ENCODE assay signal across 8 cellular contexts in the genomic region with DNA sequence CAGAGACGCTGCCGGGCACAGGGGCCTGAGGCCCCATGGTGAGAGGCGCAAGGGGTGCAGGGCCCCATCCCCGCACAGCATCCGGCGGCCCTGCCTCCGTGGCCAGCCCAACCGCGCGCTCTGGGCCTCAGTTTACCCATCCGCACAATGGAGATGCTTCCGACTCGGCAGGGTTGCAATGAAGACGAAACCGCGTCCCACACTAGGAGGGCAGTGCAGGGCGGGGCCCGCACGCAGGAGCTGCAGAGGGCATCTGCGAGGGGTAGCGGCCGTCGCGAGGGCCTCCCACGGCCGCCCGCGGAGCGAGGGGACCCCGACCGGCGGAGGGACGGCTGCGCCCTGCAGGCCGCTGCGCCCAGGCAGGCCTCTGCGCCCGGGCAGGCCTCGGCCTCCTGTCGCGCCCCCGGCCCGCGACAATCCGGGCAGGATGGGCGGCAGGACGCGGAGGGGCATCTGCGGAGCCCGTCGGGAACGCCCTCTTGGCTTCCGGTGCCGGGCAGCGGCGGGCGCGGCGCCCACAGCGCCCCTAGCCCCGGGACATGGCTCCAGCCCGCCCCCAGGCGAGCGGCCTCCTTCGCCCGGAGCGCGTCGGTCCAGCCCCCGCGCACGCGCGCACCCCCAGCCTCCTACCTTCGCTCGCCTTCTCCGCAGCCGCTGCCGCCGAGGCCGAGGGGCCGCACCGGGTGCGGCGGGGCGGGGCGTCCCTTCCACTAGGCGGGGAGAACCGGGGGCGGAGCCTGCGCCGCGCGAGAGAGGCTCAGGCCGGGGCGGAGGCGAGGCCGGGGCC. TPM values are rescaled to one million over a fixed set of nuclear protein-coding genes. Genes with fewer than 3 reads are reported as not detected.
A peak's percentile ranks its signal among the peaks of the same experiment; 100 is the strongest.
DNase-seq lines count a peak whose midpoint lies in the region; ATAC-seq and TF ChIP-seq lines count a peak whose summit lies in the region.

No MANE protein-coding gene starts in this region.

- no peaks in the 10 kb centered on the region for H3K27me3 ChIP-seq in BJ (ENCODE audit: control insufficient read depth, insufficient read depth, low read length)
- H3K27me3 ChIP-seq in liver (ENCODE audit: control insufficient read depth in 4 of 4, insufficient read depth in 4 of 4, low read length in 3 of 4): no peaks in the 10 kb centered on the region

- peaks cover 0 to 11% (median 8%) of the 10 kb centered on the region in 4 donors for H3K4me1 ChIP-seq in liver (ENCODE audit: control insufficient read depth in 4 of 4, insufficient read depth in 4 of 4, low read length in 3 of 4)

- H3K36me3 Mint-ChIP-seq in activated CD4-positive, alpha-beta T cell treated with anti-CD3 and anti-CD28 coated beads, Interleukin-2, amount 10 ng/mL, durations not matched to agents 7 days and 5 days (ENCODE audit: low read depth): no peaks in the 10 kb centered on the region

- ATAC-seq in GM19328 (IDR thresholded peaks at IDR 0.05; ENCODE audit: unreplicated experiment) (peak; percentile 80), HG03469 (IDR thresholded peaks at IDR 0.05; ENCODE audit: unreplicated experiment) (peak; percentile 39)

- no peak for TF ChIP-seq RAD21 in liver (IDR thresholded peaks at IDR 0.05)

- H3K4me1 Mint-ChIP-seq in activated CD4-positive, alpha-beta T cell treated with anti-CD3 and anti-CD28 coated beads, Interleukin-2, amount 10 ng/mL, durations not matched to agents 7 days and 5 days: peaks cover 23% of the 10 kb centered on the region

- peak overlapping the region; percentile 54 for H3K27ac Mint-ChIP-seq in activated CD4-positive, alpha-beta T cell treated with anti-CD3 and anti-CD28 coated beads, Interleukin-2, amount 10 ng/mL, durations not matched to agents 7 days and 5 days

- DNase-seq in BJ (ENCODE audit: low read depth): no peak
- DNase-seq in NCI-H526 treated with DMSO at 0.1 percent for 48 hours (lab: John Stamatoyannopoulos, UW): peak; percentile 88
- DNase-seq in activated CD4-positive, alpha-beta T cell treated with anti-CD3 and anti-CD28 coated beads, Interleukin-2, amount 10 ng/mL, durations not matched to agents 7 days and 5 days: peak; percentile 85
- DNase-seq in coronary artery (ENCODE audit: low spot score): peak; percentile 88
- peak; percentile 77 to 80 for DNase-seq in stimulated activated CD4-positive, alpha-beta T cell treated with anti-CD3 and anti-CD28 coated beads, Interleukin-2, amount 100 ng/mL, for 48 hours

- WGBS in liver: 2% methylated on average over 98 of the region's 98 CpGs

- POLR2A ChIA-PET in BJ (lab: Charles Lee): no interaction called here
- POLR2A ChIA-PET in activated CD4-positive, alpha-beta T cell treated with anti-CD3 and anti-CD28 coated beads, Interleukin-2, amount 10 ng/mL, durations not matched to agents 7 days and 5 days (lab: Charles Lee): no interaction called here

- no peaks in the 10 kb centered on the region for H3K36me3 ChIP-seq in BJ (ENCODE audit: control insufficient read depth, insufficient read depth, low read length)
- H3K36me3 ChIP-seq in liver (ENCODE audit: control insufficient read depth in 4 of 4, insufficient read depth in 3 of 4, low read depth in 1 of 4, low read length in 3 of 4): no peaks in the 10 kb centered on the region

- H3K27ac ChIP-seq in coronary artery (peak overlapping the region; percentile 82 to 90), liver (ENCODE audit: low read depth in 1 of 2, low read length in 2 of 2) (peak overlapping the region; percentile 46 to 61)

- no peaks in the 10 kb centered on the region for H3K27me3 Mint-ChIP-seq in activated CD4-positive, alpha-beta T cell treated with anti-CD3 and anti-CD28 coated beads, Interleukin-2, amount 10 ng/mL, durations not matched to agents 7 days and 5 days

- no peaks in the 10 kb centered on the region for H3K9me3 Mint-ChIP-seq in activated CD4-positive, alpha-beta T cell treated with anti-CD3 and anti-CD28 coated beads, Interleukin-2, amount 10 ng/mL, durations not matched to agents 7 days and 5 days

- H3K9me3 ChIP-seq in liver (ENCODE audit: control insufficient read depth in 4 of 4, low read length in 3 of 4): no peaks in the 10 kb centered on the region

- H3K4me3 ChIP-seq in BJ (ENCODE audit: low read depth, low read length) (peak overlapping the region; percentile 84), coronary artery (peak overlapping the region; percentile 97), liver (ENCODE audit: low read depth in 1 of 3, low read length in 3 of 3) (peak overlapping the region; percentile 54 to 90 (median 82))

- H3K9ac ChIP-seq in liver (ENCODE audit: low read depth in 1 of 2, low read length in 2 of 2): no peak overlapping the region

- TF ChIP-seq CTCF in BJ (IDR thresholded peaks at IDR 0.05; ENCODE audit: insufficient read depth, low read depth, low read length): no peak
- no peak for TF ChIP-seq CTCF in coronary artery (IDR thresholded peaks at IDR 0.05)
- TF ChIP-seq CTCF in liver (IDR thresholded peaks at IDR 0.05; ENCODE audit: low read depth, low read length, missing input control): no peak

- H3K4me3 Mint-ChIP-seq in activated CD4-positive, alpha-beta T cell treated with anti-CD3 and anti-CD28 coated beads, Interleukin-2, amount 10 ng/mL, durations not matched to agents 7 days and 5 days: peak overlapping the region; percentile 82

- CTCF ChIA-PET in BJ (lab: Yijun Ruan, JAX): no interaction called here
- CTCF ChIA-PET in activated CD4-positive, alpha-beta T cell treated with anti-CD3 and anti-CD28 coated beads, Interleukin-2, amount 10 ng/mL, durations not matched to agents 7 days and 5 days (lab: Charles Lee): no interaction called here

TF ChIP-seq in liver, 16 proteins besides CTCF, POLR2A, EP300 and RAD21 (continues in another document):
- no peak for TF ChIP-seq EGR1 (IDR thresholded peaks at IDR 0.05; ENCODE audit: low read depth in 2 of 2)
- TF ChIP-seq REST (IDR thresholded peaks at IDR 0.05): no peak
- no peak for TF ChIP-seq ATF3 (IDR thresholded peaks at IDR 0.05)
- TF ChIP-seq JUND (IDR thresholded peaks at IDR 0.05): no peak
- no peak for TF ChIP-seq SP1 (IDR thresholded peaks at IDR 0.05)
- TF ChIP-seq HNF4G (IDR thresholded peaks at IDR 0.05): no peak
- no peak for TF ChIP-seq FOXA1 (IDR thresholded peaks at IDR 0.05)
- TF ChIP-seq FOXA2 (IDR thresholded peaks at IDR 0.05): no peak
- TF ChIP-seq ZBTB33 (IDR thresholded peaks at IDR 0.05): no peak
- TF ChIP-seq, protein P1, sequence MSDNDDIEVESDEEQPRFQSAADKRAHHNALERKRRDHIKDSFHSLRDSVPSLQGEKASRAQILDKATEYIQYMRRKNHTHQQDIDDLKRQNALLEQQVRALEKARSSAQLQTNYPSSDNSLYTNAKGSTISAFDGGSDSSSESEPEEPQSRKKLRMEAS (IDR thresholded peaks at IDR 0.05): no peak
- TF ChIP-seq RXRA (IDR thresholded peaks at IDR 0.05): no peak

RNA-seq across cellular contexts. Expression of gene RNU1-1, which starts 15.3 kb away (rescaled TPM):
- polyA plus RNA-seq in BJ (2011; rRNA removed) (not detected in 2 replicates), liver (10 to 100 TPM in 1 of 2 donors, not detected in 1; 16.7 TPM)
- 55,674 and 68,724 TPM in 2 replicates for polyA minus RNA-seq in BJ (2011; rRNA and poly(A)+ RNA removed)
- 1,000 to 10,000 TPM; 2,316 to 2,477 TPM for total RNA-seq in activated CD4-positive, alpha-beta T cell treated with anti-CD3 and anti-CD28 coated beads, Interleukin-2, amount 10 ng/mL, durations not matched to agents 7 days and 5 days
- total RNA-seq in liver: under 1 TPM; under 0.01 TPM

RNA-seq across cellular contexts. Expression of gene NECAP2, which starts 58.2 kb away (rescaled TPM):
- polyA plus RNA-seq in BJ (2011; rRNA removed) (102 and 111 TPM in 2 replicates), liver (10 to 100 TPM; 21.8 to 25.0 TPM)
- polyA minus RNA-seq in BJ (2011; rRNA and poly(A)+ RNA removed): 47.8 and 84.9 TPM in 2 replicates
- 100 to 1,000 TPM; 107 to 115 TPM for total RNA-seq in activated CD4-positive, alpha-beta T cell treated with anti-CD3 and anti-CD28 coated beads, Interleukin-2, amount 10 ng/mL, durations not matched to agents 7 days and 5 days
- 10 to 100 TPM; 27.4 to 41.8 TPM for total RNA-seq in liver

Comparison
In these comparisons a context has a peak if more than half of its experiments do, and no peak if none do; other contexts are left out.
1. RNA of gene RNU1-1, which starts 15.3 kb away (total RNA-seq): 2,316 to 2,477 TPM in activated CD4-positive, alpha-beta T cell treated with anti-CD3 and anti-CD28 coated beads, Interleukin-2, amount 10 ng/mL, durations not matched to agents 7 days and 5 days; under 0.01 TPM in liver; every median in the first group is over 1,000 times any median in the second.
2. Peak in every context shown above with its lines, with median percentiles within 50 percentile points of each other: H3K4me3 ChIP-seq.